1 cellular context compared by ENCODE assay signal in genomic region chr5:100828071-100828689, GRCh38.
TF ChIP-seq lines count a peak whose summit lies in the region.

No MANE protein-coding gene starts in this region.

TF ChIP-seq in GM12878, 131 proteins besides CTCF, POLR2A, EP300 and RAD21 (continued from another document and continues in another):
- TF ChIP-seq PBX3 (IDR thresholded peaks at IDR 0.05; ENCODE audit: insufficient replicate concordance, low read depth, low read length), result no peak
- peak; percentile 21; the same call in 1 of the 2 replicates for TF ChIP-seq ZNF207 (IDR thresholded peaks at IDR 0.05; ENCODE audit: borderline replicate concordance)
- TF ChIP-seq DPF2 (IDR thresholded peaks at IDR 0.05), result peak; percentile 98
- TF ChIP-seq JUND (IDR thresholded peaks at IDR 0.05; ENCODE audit: low read depth, low read length), result peak; percentile 57; the same call in 1 of the 2 replicates
- peak; percentile 36; the same call in 1 of the 2 replicates for TF ChIP-seq ZNF687 (IDR thresholded peaks at IDR 0.05)
- TF ChIP-seq ATF7 (IDR thresholded peaks at IDR 0.05; ENCODE audit: low read depth), result peak; percentile 79
- TF ChIP-seq ZNF24 (IDR thresholded peaks at IDR 0.05), result peak; percentile 77
- TF ChIP-seq CREB1 (IDR thresholded peaks at IDR 0.05; ENCODE audit: low read depth), result peak; percentile 18; the same call in 1 of the 2 replicates
- no peak for TF ChIP-seq NR2C2 (IDR thresholded peaks at IDR 0.05; ENCODE audit: borderline replicate concordance, control insufficient read depth, insufficient read length, low read depth)
- no peak for TF ChIP-seq ZBED1 (IDR thresholded peaks at IDR 0.05; ENCODE audit: borderline replicate concordance)
- no peak for TF ChIP-seq RFX5 (IDR thresholded peaks at IDR 0.05; ENCODE audit: low read depth, low read length)
- TF ChIP-seq NR2C1 (IDR thresholded peaks at IDR 0.05), result no peak
- TF ChIP-seq MLLT1 (IDR thresholded peaks at IDR 0.05), result no peak
- TF ChIP-seq BRCA1 (IDR thresholded peaks at IDR 0.05; ENCODE audit: low read depth, low read length), result no peak
- no peak; the same call in 1 of the 2 replicates for TF ChIP-seq RCOR1 (conservative IDR thresholded peaks at IDR 0.05; ENCODE audit: low read depth, low read length)
- TF ChIP-seq E4F1 (IDR thresholded peaks at IDR 0.05; ENCODE audit: borderline replicate concordance, partially characterized antibody), result no peak
- TF ChIP-seq SREBF2 (IDR thresholded peaks at IDR 0.05; ENCODE audit: low read length), result no peak
- no peak for TF ChIP-seq HDAC2 (IDR thresholded peaks at IDR 0.05)
- no peak for TF ChIP-seq MTA3 (IDR thresholded peaks at IDR 0.05; ENCODE audit: borderline replicate concordance, low read length)
- no peak for TF ChIP-seq MYB (IDR thresholded peaks at IDR 0.05; ENCODE audit: borderline replicate concordance, low read depth, low read length)
- peak; percentile 18 for TF ChIP-seq SMAD1 (IDR thresholded peaks at IDR 0.05; ENCODE audit: low read depth, partially characterized antibody)
- peak; percentile 77; the same call in 1 of the 3 replicates for TF ChIP-seq POU2F2 (IDR thresholded peaks at IDR 0.05; ENCODE audit: borderline replicate concordance, low read depth, low read length)
- no peak for TF ChIP-seq KLF5 (IDR thresholded peaks at IDR 0.05; ENCODE audit: partially characterized antibody)
- no peak for TF ChIP-seq WRNIP1 (IDR thresholded peaks at IDR 0.05; ENCODE audit: borderline replicate concordance, low read depth, low read length)
- no peak for TF ChIP-seq ZNF622 (IDR thresholded peaks at IDR 0.05)
- TF ChIP-seq TBL1XR1 (IDR thresholded peaks at IDR 0.05; ENCODE audit: low read depth, low read length), result peak; percentile 53; the same call in 1 of the 2 replicates
- TF ChIP-seq CHD4 (IDR thresholded peaks at IDR 0.05), result no peak
- TF ChIP-seq POLR2AphosphoS5 (IDR thresholded peaks at IDR 0.05; ENCODE audit: low read length), result no peak; the same call in 1 of the 2 replicates
- no peak for TF ChIP-seq HCFC1 (IDR thresholded peaks at IDR 0.05; ENCODE audit: low read length)
- TF ChIP-seq SREBF1 (IDR thresholded peaks at IDR 0.05; ENCODE audit: low read length), result no peak; the same call in 1 of the 2 replicates
- peak; percentile 68; the same call in 1 of the 2 replicates for TF ChIP-seq ZNF217 (IDR thresholded peaks at IDR 0.05)
- TF ChIP-seq BMI1 (IDR thresholded peaks at IDR 0.05; ENCODE audit: borderline replicate concordance), result peak; percentile 88
- TF ChIP-seq PAX5 (IDR thresholded peaks at IDR 0.05; ENCODE audit: borderline replicate concordance, low read depth, low read length), result peak; percentile 87
- TF ChIP-seq E2F4 (IDR thresholded peaks at IDR 0.05; ENCODE audit: low read depth, low read length), result no peak
- no peak for TF ChIP-seq NRF1 (conservative IDR thresholded peaks at IDR 0.05; ENCODE audit: low read depth, low read length)
- TF ChIP-seq TARDBP (IDR thresholded peaks at IDR 0.05; ENCODE audit: borderline replicate concordance), result no peak
- no peak for TF ChIP-seq YY1 (IDR thresholded peaks at IDR 0.05; ENCODE audit: low read depth, low read length)
- peak in 1 of 2 experiments; percentile 40; a peak in 1 of 4 replicates for TF ChIP-seq ETV6 (conservative IDR thresholded peaks at IDR 0.05 in 1 of 2, IDR thresholded peaks at IDR 0.05 in 1 of 2; ENCODE audit: borderline replicate concordance in 1 of 2, low read depth in 1 of 2)
- no peak for TF ChIP-seq USF1 (IDR thresholded peaks at IDR 0.05; ENCODE audit: borderline replicate concordance, extremely low read length, insufficient read depth, low read depth, low read length)
- no peak for TF ChIP-seq IRF3 (IDR thresholded peaks at IDR 0.05)
- no peak for TF ChIP-seq MYC (IDR thresholded peaks at IDR 0.05; ENCODE audit: insufficient read depth, insufficient read length, insufficient replicate concordance, low read length, severe bottlenecking)
- no peak for TF ChIP-seq NFXL1 (IDR thresholded peaks at IDR 0.05; ENCODE audit: borderline replicate concordance)
- peak; percentile 99 for TF ChIP-seq SPI1 (IDR thresholded peaks at IDR 0.05; ENCODE audit: borderline replicate concordance, insufficient read depth, low read depth, low read length)
- no peak for TF ChIP-seq ZBTB33 (IDR thresholded peaks at IDR 0.05)
- no peak for TF ChIP-seq ZNF274 (IDR thresholded peaks at IDR 0.05; ENCODE audit: insufficient read depth, insufficient read length)
- TF ChIP-seq MEF2B (IDR thresholded peaks at IDR 0.05; ENCODE audit: partially characterized antibody, poor library complexity, severe bottlenecking), result peak; percentile 81
- TF ChIP-seq ASH2L (IDR thresholded peaks at IDR 0.05; ENCODE audit: borderline replicate concordance, low read depth), result no peak
- peak; percentile 100 for TF ChIP-seq MTA2 (IDR thresholded peaks at IDR 0.05; ENCODE audit: low read depth)
- TF ChIP-seq SIX5 (IDR thresholded peaks at IDR 0.05; ENCODE audit: low read depth, low read length, severe bottlenecking), result no peak
- TF ChIP-seq ATF2 (IDR thresholded peaks at IDR 0.05; ENCODE audit: low read length), result peak; percentile 80
- no peak; the same call in 1 of the 2 replicates for TF ChIP-seq PML (IDR thresholded peaks at IDR 0.05; ENCODE audit: low read length)
